In the genomic region with DNA sequence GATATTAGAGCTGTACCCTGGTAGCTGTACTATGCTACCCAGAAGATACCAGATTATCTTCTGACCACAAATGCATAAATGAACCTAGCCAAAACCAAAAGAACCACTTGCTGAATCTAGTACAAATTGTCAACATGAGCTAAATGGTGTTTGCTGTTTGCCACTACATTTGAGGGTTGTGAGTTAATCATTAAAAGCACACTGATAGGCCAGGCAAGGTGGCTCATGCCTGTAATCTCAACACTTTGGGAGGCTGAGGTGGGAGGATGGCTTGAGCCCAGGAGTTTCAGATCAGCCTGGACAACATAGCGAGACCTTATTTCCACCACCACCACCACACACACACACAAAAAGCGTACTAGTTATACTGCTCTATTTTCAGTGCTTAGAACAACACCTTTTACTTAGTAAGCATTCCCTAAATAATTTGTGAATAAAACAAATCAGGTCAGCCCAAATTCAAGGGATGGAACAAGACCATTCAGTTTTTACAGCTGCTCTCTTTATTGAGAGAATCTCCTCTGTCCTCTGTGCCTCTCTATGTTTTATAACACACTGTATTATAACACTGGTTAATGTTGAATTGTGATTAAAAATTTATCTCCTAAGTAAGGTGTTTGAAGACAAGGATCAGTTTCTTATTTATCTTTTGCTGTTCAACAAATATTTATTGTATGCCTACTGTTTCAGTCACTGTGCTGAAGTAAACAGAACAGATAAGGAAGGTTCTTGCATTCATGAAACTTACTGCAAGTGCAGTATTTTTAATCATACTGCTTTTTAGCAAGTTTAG, we compare ENCODE assay signal across 25 cellular contexts. TPM values are rescaled to one million over a fixed set of nuclear protein-coding genes. Genes with fewer than 3 reads are reported as not detected.
DNase-seq lines count a peak whose midpoint lies in the region; ATAC-seq, FAIRE-seq and TF ChIP-seq lines count a peak whose summit lies in the region.
"Had no signal": no experiment of that assay in that cellular context is flagged by ENCODE, and none has a peak within 500 bp of the region (broad histone marks: within the 10 kb centered on the region; RNA-seq: fewer than 3 reads in every experiment).

No MANE protein-coding gene starts in this region.

- peak overlapping the region; percentile 48; the same call in 1 of the 2 replicates for H3K27ac ChIP-seq in SK-N-MC
- H3K27ac ChIP-seq in left ventricle myocardium inferior (replicated peaks) = no peak overlapping the region
- H3K27ac ChIP-seq: neural progenitor cell, RWPE1, testis, uterus had no signal

- intact Hi-C loops in left ventricle myocardium inferior (cut with micrococcal nuclease) = no loop called here

- H3K36me3 Mint-ChIP-seq in progenitor cell of endocrine pancreas (ENCODE audit: insufficient read depth) = no peaks in the 10 kb centered on the region
- H3K36me3 Mint-ChIP-seq: activated naive CD8-positive, alpha-beta T cell treated with anti-CD3 and anti-CD28 coated beads, Interleukin-2, amount 10 ng/mL, durations not matched to agents 7 days and 5 days; neural progenitor cell had no signal

- H3K4me1 Mint-ChIP-seq in progenitor cell of endocrine pancreas (ENCODE audit: low read depth) = peaks cover 27% of the 10 kb centered on the region
- H3K4me1 Mint-ChIP-seq: activated naive CD8-positive, alpha-beta T cell treated with anti-CD3 and anti-CD28 coated beads, Interleukin-2, amount 10 ng/mL, durations not matched to agents 7 days and 5 days; neural progenitor cell had no signal

- FAIRE-seq in islet of Langerhans (lab: Jason Lieb, UNC) = peak; percentile 61

- H3K4me1 ChIP-seq in left ventricle myocardium inferior = peaks cover 7% of the 10 kb centered on the region
- H3K4me1 ChIP-seq: neural progenitor cell, testis, uterus had no signal

- TF ChIP-seq CTCF in progenitor cell of endocrine pancreas (IDR thresholded peaks at IDR 0.05; ENCODE audit: unreplicated experiment) (no peak), left ventricle myocardium inferior (IDR thresholded peaks at IDR 0.05; ENCODE audit: borderline replicate concordance) (no peak)

- no peaks in the 10 kb centered on the region for H3K27me3 ChIP-seq in left ventricle myocardium inferior (ENCODE audit: low read depth)
- H3K27me3 ChIP-seq: neural progenitor cell, testis, uterus had no signal

- no peaks in the 10 kb centered on the region for H3K9me3 Mint-ChIP-seq in progenitor cell of endocrine pancreas (ENCODE audit: low read depth)
- H3K9me3 Mint-ChIP-seq: activated naive CD8-positive, alpha-beta T cell treated with anti-CD3 and anti-CD28 coated beads, Interleukin-2, amount 10 ng/mL, durations not matched to agents 7 days and 5 days; neural progenitor cell had no signal

- peak overlapping the region; percentile 26; the same call in 1 of the 2 replicates for H3K4me3 ChIP-seq in SK-N-MC
- no peak overlapping the region for H3K4me3 ChIP-seq in left ventricle myocardium inferior
- H3K4me3 ChIP-seq: lung, neural progenitor cell, testis, uterus had no signal

- H3K9me3 ChIP-seq in SK-N-MC (ENCODE audit: low read depth, low read length) (no peaks in the 10 kb centered on the region), left ventricle myocardium inferior (replicated peaks) (no peaks in the 10 kb centered on the region)
- H3K9me3 ChIP-seq: testis, uterus had no signal

- H3K9ac ChIP-seq in SK-N-MC (ENCODE audit: insufficient read length) = no peak overlapping the region
- H3K9ac ChIP-seq: neural progenitor cell had no signal

- H3K4me3 Mint-ChIP-seq in progenitor cell of endocrine pancreas (ENCODE audit: low read depth) = no peak overlapping the region
- H3K4me3 Mint-ChIP-seq: activated naive CD8-positive, alpha-beta T cell treated with anti-CD3 and anti-CD28 coated beads, Interleukin-2, amount 10 ng/mL, durations not matched to agents 7 days and 5 days; neural progenitor cell had no signal

- H3K27ac Mint-ChIP-seq in progenitor cell of endocrine pancreas = peak overlapping the region; percentile 45
- H3K27ac Mint-ChIP-seq: activated naive CD8-positive, alpha-beta T cell treated with anti-CD3 and anti-CD28 coated beads, Interleukin-2, amount 10 ng/mL, durations not matched to agents 7 days and 5 days; neural progenitor cell had no signal

- H3K27me3 Mint-ChIP-seq in progenitor cell of endocrine pancreas = no peaks in the 10 kb centered on the region

- DNase-seq in COLO668 (lab: John Stamatoyannopoulos, UW; ENCODE audit: unreplicated experiment) (peak; percentile 42), SK-N-MC (ENCODE audit: low read depth, low spot score) (no peak), progenitor cell of endocrine pancreas (ENCODE audit: low spot score, unreplicated experiment) (no peak), left ventricle myocardium inferior (no peak)
- DNase-seq in effector CD8-positive, alpha-beta T cell (lab: John Stamatoyannopoulos, UW) = no peak
- DNase-seq: activated CD4-positive, alpha-beta T cell treated with anti-CD3 and anti-CD28 coated beads for 4 hours; activated gamma-delta T cell; activated naive CD8-positive, alpha-beta T cell treated with anti-CD3 and anti-CD28 coated beads, Interleukin-2, amount 10 ng/mL, durations not matched to agents 7 days and 5 days; activated T-cell treated with anti-CD3 and anti-CD28 coated beads, Interleukin-2, amount 50 U/mL, for 1 hour; central memory CD4-positive, alpha-beta T cell; islet precursor cell; NCI-H146; NCI-H2107; NCI-H446; NCI-H774; stimulated activated naive CD4-positive, alpha-beta T cell; testis; uterus had no signal

- no peaks in the 10 kb centered on the region for H3K36me3 ChIP-seq in SK-N-MC (ENCODE audit: insufficient read depth, low read length)
- H3K36me3 ChIP-seq in left ventricle myocardium inferior = no peaks in the 10 kb centered on the region
- H3K36me3 ChIP-seq: neural progenitor cell, uterus had no signal

- no peak for ATAC-seq in GM21390 (IDR thresholded peaks at IDR 0.05; ENCODE audit: unreplicated experiment)
- no peak for ATAC-seq in esophagus mucosa
- ATAC-seq: sciatic nerve had no signal

RNA-seq across cellular contexts. Expression of a gene that starts 44.0 kb away (rescaled TPM):
- total RNA-seq in progenitor cell of endocrine pancreas (23.6 and 23.7 TPM in 2 replicates), esophagus mucosa (16.5 TPM), left ventricle myocardium inferior (5.4 TPM)
